7 cellular contexts compared by ENCODE assay signal in the genomic region with DNA sequence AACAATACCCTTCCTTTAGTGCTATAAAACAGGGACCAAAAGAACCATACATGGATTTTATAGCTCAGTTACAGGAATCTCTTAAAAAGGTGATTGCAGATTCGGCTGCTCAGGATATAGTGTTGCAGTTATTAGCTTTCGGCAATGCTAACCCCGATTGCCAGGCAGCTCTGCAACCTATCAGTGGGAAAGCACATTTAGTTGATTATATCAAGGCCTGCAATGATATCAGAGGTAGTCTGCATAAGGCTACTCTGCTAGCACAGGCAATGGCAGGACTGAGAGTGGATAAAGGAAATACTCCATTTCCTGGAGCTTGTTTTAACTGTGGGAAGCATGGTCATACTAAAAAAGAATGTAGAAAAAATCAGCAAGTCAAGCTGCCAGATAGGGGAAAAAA.
DNase-seq lines count a peak whose midpoint lies in the region; ATAC-seq, FAIRE-seq and TF ChIP-seq lines count a peak whose summit lies in the region.
"Not testable (repeated sequence)": the region's sequence is repeated elsewhere in the genome, so short reads cannot be mapped to it uniquely, and the experiment has no call there.

No MANE protein-coding gene starts in this region.

- H3K36me3 Mint-ChIP-seq in mesothelial cell of epicardium, result not testable (repeated sequence)

- not testable (repeated sequence) for H4K20me1 ChIP-seq in SK-N-SH (ENCODE audit: insufficient read depth); endothelial cell of umbilical vein (replicated peaks; ENCODE audit: control insufficient read depth, extremely low read depth, insufficient read depth, low read length)

- dilution Hi-C loops in endothelial cell of umbilical vein (cut with MboI; ENCODE audit: extremely low pct_ligation_motif_present, low sequenced_read_pairs), result not testable (repeated sequence)

- not testable (repeated sequence) for BruUV-seq in endothelial cell of umbilical vein (replicated peaks; lab: Mats Ljungman, UMichigan)

- H3K27me3 Mint-ChIP-seq in mesothelial cell of epicardium (ENCODE audit: low read depth), result not testable (repeated sequence)

- WGBS in SK-N-SH (ENCODE audit: low lambda C conversion rate), result 24% methylated on average over 3 of the region's 3 CpGs

- TF ChIP-seq CTCF in BE2C (IDR thresholded peaks at IDR 0.05; ENCODE audit: low read depth, low read length); SK-N-SH (IDR thresholded peaks at IDR 0.05); endothelial cell of umbilical vein (IDR thresholded peaks at IDR 0.05; ENCODE audit: extremely low read depth in 1 of 2, insufficient read depth in 1 of 2, low read depth in 1 of 2, low read length in 2 of 2); mesothelial cell of epicardium (IDR thresholded peaks at IDR 0.05; ENCODE audit: unreplicated experiment): not testable (repeated sequence)

- DNase-seq in BE2C, result peak; percentile 55
- peak; percentile 69 for DNase-seq in SK-N-DZ (ENCODE audit: low spot score)
- DNase-seq in SK-N-SH, result peak; percentile 53
- peak; percentile 20 to 35 for DNase-seq in dermis microvascular lymphatic vessel endothelial cell (ENCODE audit: low read depth in 2 of 2)
- peak; percentile 36 for DNase-seq in endothelial cell of umbilical vein (ENCODE audit: low read depth, low spot score)
- not testable (repeated sequence) for DNase-seq in mesothelial cell of epicardium (ENCODE audit: low spot score in 2 of 2, unreplicated experiment in 2 of 2)

- not testable (repeated sequence) for H3K4me1 ChIP-seq in BE2C; SK-N-SH (ENCODE audit: control insufficient read depth in 1 of 2, insufficient read depth in 2 of 2, low read depth in 1 of 2, low read length in 1 of 2); endothelial cell of umbilical vein (ENCODE audit: control insufficient read depth, extremely low read depth, insufficient read depth, low read length)

- intact Hi-C loops in endothelial cell of umbilical vein (cut with micrococcal nuclease), result not testable (repeated sequence)

- H3K4me1 Mint-ChIP-seq in mesothelial cell of epicardium, result not testable (repeated sequence)

- H3K4me3 ChIP-seq in BE2C (ENCODE audit: low read depth, low read length), result peak overlapping the region; percentile 4; the same call in 1 of the 2 replicates
- not testable (repeated sequence) for H3K4me3 ChIP-seq in SK-N-SH (ENCODE audit: low read depth in 2 of 2, low read length in 1 of 2); endothelial cell of umbilical vein (replicated peaks in 1 of 3; ENCODE audit: insufficient read depth in 1 of 3, low read depth in 1 of 3, low read length in 3 of 3)

- peak overlapping the region; percentile 84 for H3K27ac Mint-ChIP-seq in mesothelial cell of epicardium

- CTCF ChIA-PET in SK-N-SH (lab: Yijun Ruan, JAX), result interaction anchor here (0.8 to 2.3 kb wide), 4 partner anchors 18 to 128 kb away, joined by 3 to 11 read pairs (median 4); no protein-coding TSS in a partner anchor
- CTCF ChIA-PET in endothelial cell of umbilical vein (lab: Charles Lee), result interaction anchor here (1.4 to 3.2 kb wide), 2 partner anchors 18 to 29 kb away, joined by 3 to 14 read pairs; no protein-coding TSS in a partner anchor

- H2AFZ ChIP-seq in SK-N-SH (ENCODE audit: low read depth); endothelial cell of umbilical vein (ENCODE audit: low read depth, low read length): not testable (repeated sequence)

- not testable (repeated sequence) for ATAC-seq in SK-N-SH treated with all-trans-retinoic acid at 6 μM for 48 hours

- peaks cover 18% of the 10 kb centered on the region for H3K9me3 Mint-ChIP-seq in mesothelial cell of epicardium

- FAIRE-seq in endothelial cell of umbilical vein (lab: Jason Lieb, UNC), result not testable (repeated sequence)

- POLR2A ChIA-PET in SK-N-SH (lab: Yijun Ruan, JAX), result interaction anchor here (0.6 kb wide), 1 partner anchor 478 kb away, joined by 3 read pairs; no protein-coding TSS in a partner anchor
- POLR2A ChIA-PET in endothelial cell of umbilical vein (lab: Charles Lee), result not testable (repeated sequence)

- not testable (repeated sequence) for TF ChIP-seq POLR2A in endothelial cell of umbilical vein (IDR thresholded peaks at IDR 0.05; ENCODE audit: low read depth, low read length)

- H3K27me3 ChIP-seq in BE2C; SK-N-SH (ENCODE audit: insufficient read depth); endothelial cell of umbilical vein (ENCODE audit: control insufficient read depth in 2 of 2, insufficient read depth in 2 of 2, low read length in 2 of 2): not testable (repeated sequence)

- H3F3A ChIP-seq in SK-N-SH (replicated peaks; ENCODE audit: insufficient read depth), result not testable (repeated sequence)

- not testable (repeated sequence) for H3K4me2 ChIP-seq in SK-N-SH; endothelial cell of umbilical vein (ENCODE audit: insufficient read depth, low read length)

- H3K9me1 ChIP-seq in endothelial cell of umbilical vein (replicated peaks; ENCODE audit: control insufficient read depth, extremely low read depth, insufficient read depth, low read length), result not testable (repeated sequence)

- H3K9me2 ChIP-seq in SK-N-SH, result not testable (repeated sequence)

- H3K27ac ChIP-seq in SK-N-SH (ENCODE audit: low read depth in 2 of 2, low read length in 1 of 2), result peak overlapping the region in 1 of 2 experiments; percentile 62; a peak in 2 of 4 replicates
- H3K27ac ChIP-seq in endothelial cell of umbilical vein (ENCODE audit: insufficient read depth, low read depth, low read length), result not testable (repeated sequence)

- not testable (repeated sequence) for TF ChIP-seq RAD21 in SK-N-SH (IDR thresholded peaks at IDR 0.05; ENCODE audit: low read length)

- not testable (repeated sequence) for H3K79me2 ChIP-seq in SK-N-SH (ENCODE audit: insufficient read depth); endothelial cell of umbilical vein (ENCODE audit: control insufficient read depth, insufficient read depth, low read length)

- TF ChIP-seq EP300 in SK-N-SH (IDR thresholded peaks at IDR 0.05; ENCODE audit: borderline replicate concordance in 1 of 2, low read depth in 1 of 2, low read length in 1 of 2), result peak in 1 of 2 experiments; percentile 52; a peak in 1 of 4 replicates

- H3K4me3 Mint-ChIP-seq in mesothelial cell of epicardium, result not testable (repeated sequence)

- H3K9me3 ChIP-seq in BE2C; SK-N-SH; endothelial cell of umbilical vein (replicated peaks; ENCODE audit: control insufficient read depth, insufficient read depth, low read length): not testable (repeated sequence)

- H3K9ac ChIP-seq in SK-N-SH; endothelial cell of umbilical vein (replicated peaks; ENCODE audit: extremely low read depth, insufficient read depth, low read length): not testable (repeated sequence)

- H3K36me3 ChIP-seq in BE2C; SK-N-SH (replicated peaks in 1 of 2; ENCODE audit: control insufficient read depth in 1 of 2, insufficient read depth in 2 of 2, low read length in 1 of 2); endothelial cell of umbilical vein (ENCODE audit: control insufficient read depth in 2 of 2, extremely low read depth in 1 of 2, insufficient read depth in 2 of 2, low read length in 2 of 2): not testable (repeated sequence)

TF ChIP-seq in SK-N-SH, 30 proteins besides CTCF, POLR2A, EP300 and RAD21:
- 0 out of 2 replicates have a peak, but pooled peaks have one; percentile 24 for TF ChIP-seq FOXJ3 (CRISPR knock-in tag; IDR thresholded peaks at IDR 0.05)
- TF ChIP-seq GATA2 (CRISPR knock-in tag; IDR thresholded peaks at IDR 0.05), result peak; percentile 90
- peak; percentile 64 for TF ChIP-seq RCOR1 (IDR thresholded peaks at IDR 0.05; ENCODE audit: low read length)

TF ChIP-seq in SK-N-SH treated with all-trans-retinoic acid at 6 μM for 48 hours, 23 proteins besides CTCF, POLR2A, EP300 and RAD21:
- TF ChIP-seq TCF4 (CRISPR knock-in tag; IDR thresholded peaks at IDR 0.05; ENCODE audit: borderline replicate concordance), result peak; percentile 57; the same call in 1 of the 2 replicates
